ENCODE assay signal across 1 cellular context in genomic region chr3:10263549-10264363, GRCh38.
A peak's percentile ranks its signal among the peaks of the same experiment; 100 is the strongest.
TF ChIP-seq lines count a peak whose summit lies in the region.

No MANE protein-coding gene starts in this region.

TF ChIP-seq in HepG2, 621 proteins besides CTCF, POLR2A, EP300 and RAD21 (continued from another document):
- TF ChIP-seq STAG1 (CRISPR knock-in tag; IDR thresholded peaks at IDR 0.05) (0 out of 2 replicates have a peak, but pooled peaks have one; percentile 11), PITX1 (CRISPR knock-in tag; IDR thresholded peaks at IDR 0.05) (no peak), XRCC5 (optimal IDR thresholded peaks at IDR 0.05; ENCODE audit: low read length) (peak; percentile 41), ZBTB33 (CRISPR knock-in tag; IDR thresholded peaks at IDR 0.05) (peak; percentile 84), ZNF343 (CRISPR knock-in tag; IDR thresholded peaks at IDR 0.05) (no peak)
- TF ChIP-seq, protein P1, sequence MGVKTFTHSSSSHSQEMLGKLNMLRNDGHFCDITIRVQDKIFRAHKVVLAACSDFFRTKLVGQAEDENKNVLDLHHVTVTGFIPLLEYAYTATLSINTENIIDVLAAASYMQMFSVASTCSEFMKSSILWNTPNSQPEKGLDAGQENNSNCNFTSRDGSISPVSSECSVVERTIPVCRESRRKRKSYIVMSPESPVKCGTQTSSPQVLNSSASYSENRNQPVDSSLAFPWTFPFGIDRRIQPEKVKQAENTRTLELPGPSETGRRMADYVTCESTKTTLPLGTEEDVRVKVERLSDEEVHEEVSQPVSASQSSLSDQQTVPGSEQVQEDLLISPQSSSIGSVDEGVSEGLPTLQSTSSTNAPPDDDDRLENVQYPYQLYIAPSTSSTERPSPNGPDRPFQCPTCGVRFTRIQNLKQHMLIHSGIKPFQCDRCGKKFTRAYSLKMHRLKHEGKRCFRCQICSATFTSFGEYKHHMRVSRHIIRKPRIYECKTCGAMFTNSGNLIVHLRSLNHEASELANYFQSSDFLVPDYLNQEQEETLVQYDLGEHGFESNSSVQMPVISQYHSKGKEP (CRISPR knock-in tag; IDR thresholded peaks at IDR 0.05), result no peak
- TF ChIP-seq, protein P2, sequence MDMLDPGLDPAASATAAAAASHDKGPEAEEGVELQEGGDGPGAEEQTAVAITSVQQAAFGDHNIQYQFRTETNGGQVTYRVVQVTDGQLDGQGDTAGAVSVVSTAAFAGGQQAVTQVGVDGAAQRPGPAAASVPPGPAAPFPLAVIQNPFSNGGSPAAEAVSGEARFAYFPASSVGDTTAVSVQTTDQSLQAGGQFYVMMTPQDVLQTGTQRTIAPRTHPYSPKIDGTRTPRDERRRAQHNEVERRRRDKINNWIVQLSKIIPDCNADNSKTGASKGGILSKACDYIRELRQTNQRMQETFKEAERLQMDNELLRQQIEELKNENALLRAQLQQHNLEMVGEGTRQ (IDR thresholded peaks at IDR 0.05; ENCODE audit: low read depth, low read length), result no peak
- TF ChIP-seq, protein P2 (CRISPR knock-in tag; IDR thresholded peaks at IDR 0.05; ENCODE audit: borderline replicate concordance), result no peak
- TF ChIP-seq, protein P3, sequence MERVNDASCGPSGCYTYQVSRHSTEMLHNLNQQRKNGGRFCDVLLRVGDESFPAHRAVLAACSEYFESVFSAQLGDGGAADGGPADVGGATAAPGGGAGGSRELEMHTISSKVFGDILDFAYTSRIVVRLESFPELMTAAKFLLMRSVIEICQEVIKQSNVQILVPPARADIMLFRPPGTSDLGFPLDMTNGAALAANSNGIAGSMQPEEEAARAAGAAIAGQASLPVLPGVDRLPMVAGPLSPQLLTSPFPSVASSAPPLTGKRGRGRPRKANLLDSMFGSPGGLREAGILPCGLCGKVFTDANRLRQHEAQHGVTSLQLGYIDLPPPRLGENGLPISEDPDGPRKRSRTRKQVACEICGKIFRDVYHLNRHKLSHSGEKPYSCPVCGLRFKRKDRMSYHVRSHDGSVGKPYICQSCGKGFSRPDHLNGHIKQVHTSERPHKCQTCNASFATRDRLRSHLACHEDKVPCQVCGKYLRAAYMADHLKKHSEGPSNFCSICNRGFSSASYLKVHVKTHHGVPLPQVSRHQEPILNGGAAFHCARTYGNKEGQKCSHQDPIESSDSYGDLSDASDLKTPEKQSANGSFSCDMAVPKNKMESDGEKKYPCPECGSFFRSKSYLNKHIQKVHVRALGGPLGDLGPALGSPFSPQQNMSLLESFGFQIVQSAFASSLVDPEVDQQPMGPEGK (CRISPR knock-in tag; IDR thresholded peaks at IDR 0.05), result no peak
